Comparison of ENCODE assay signal across 12 cellular contexts in genomic region chr5:147481376-147481775, GRCh38. TPM values are rescaled to one million over a fixed set of nuclear protein-coding genes. Genes with fewer than 3 reads are reported as not detected.
DNase-seq lines count a peak whose midpoint lies in the region; ATAC-seq and TF ChIP-seq lines count a peak whose summit lies in the region.
"Had no signal": no experiment of that assay in that cellular context is flagged by ENCODE, and none has a peak within 500 bp of the region (broad histone marks: within the 10 kb centered on the region; RNA-seq: fewer than 3 reads in every experiment).

No MANE protein-coding gene starts in this region.

- H3K4me1 ChIP-seq in CD8-positive, alpha-beta memory T cell (ENCODE audit: insufficient read depth, low read length) = no peaks in the 10 kb centered on the region

- H3K36me3 ChIP-seq in CD8-positive, alpha-beta memory T cell (ENCODE audit: insufficient read depth, low read length) = no peaks in the 10 kb centered on the region

- H3K27ac ChIP-seq in CD8-positive, alpha-beta memory T cell (ENCODE audit: low read depth, low read length) = no peak overlapping the region

- H3K9me3 Mint-ChIP-seq in CD8-positive, alpha-beta memory T cell = no peaks in the 10 kb centered on the region

- H3K4me3 Mint-ChIP-seq in CD8-positive, alpha-beta memory T cell = no peak overlapping the region
- H3K4me3 Mint-ChIP-seq: memory B cell had no signal

- POLR2A ChIA-PET in CD8-positive, alpha-beta memory T cell (lab: Charles Lee) = no interaction called here

- H3K4me1 Mint-ChIP-seq in CD8-positive, alpha-beta memory T cell = no peaks in the 10 kb centered on the region
- H3K4me1 Mint-ChIP-seq: memory B cell had no signal

- peak; percentile 61 for DNase-seq in GM04503 (ENCODE audit: low read depth)
- peak; percentile 90 for DNase-seq in astrocyte of the spinal cord (ENCODE audit: low read depth, low spot score)
- peak; percentile 82 for DNase-seq in non-pigmented ciliary epithelial cell (ENCODE audit: low read depth)
- DNase-seq in COLO668 (lab: John Stamatoyannopoulos, UW; ENCODE audit: unreplicated experiment) = no peak
- no peak for DNase-seq in AML-193 (lab: John Stamatoyannopoulos, UW)
- DNase-seq in stimulated activated CD4-positive, alpha-beta T cell treated with anti-CD3 and anti-CD28 coated beads, Interleukin-4, amount 100 ng/mL, for 4 hours = no peak
- no peak for DNase-seq in CD8-positive, alpha-beta memory T cell
- DNase-seq: activated naive CD4-positive, alpha-beta T cell treated with Interleukin-2 at 50 U/mL for 16 hours; Kasumi-1 had no signal

- no peak overlapping the region for H3K27ac Mint-ChIP-seq in CD8-positive, alpha-beta memory T cell
- H3K27ac Mint-ChIP-seq: memory B cell had no signal

- in situ Hi-C loops in astrocyte of the spinal cord (cut with HindIII; ENCODE audit: low sequenced_read_pairs) = no loop called here

- ATAC-seq in HG03095 (IDR thresholded peaks at IDR 0.05; ENCODE audit: unreplicated experiment) = peak; percentile 18

- H3K36me3 Mint-ChIP-seq in CD8-positive, alpha-beta memory T cell = no peaks in the 10 kb centered on the region
- H3K36me3 Mint-ChIP-seq: memory B cell had no signal

- no peaks in the 10 kb centered on the region for H3K27me3 ChIP-seq in CD8-positive, alpha-beta memory T cell (ENCODE audit: insufficient read depth, low read length, poor library complexity, severe bottlenecking)

- TF ChIP-seq CTCF in astrocyte of the spinal cord (IDR thresholded peaks at IDR 0.05; ENCODE audit: low read depth, low read length) = no peak

- CTCF ChIA-PET in CD8-positive, alpha-beta memory T cell (lab: Charles Lee) = no interaction called here

- no peak overlapping the region for H3K4me3 ChIP-seq in astrocyte of the spinal cord (ENCODE audit: low read depth, low read length)
- no peak overlapping the region for H3K4me3 ChIP-seq in CD8-positive, alpha-beta memory T cell (ENCODE audit: low read length)
- H3K4me3 ChIP-seq: skin epidermis had no signal

- peaks cover 2 to 28% of the 10 kb centered on the region in 2 donors for H3K27me3 Mint-ChIP-seq in CD8-positive, alpha-beta memory T cell
- H3K27me3 Mint-ChIP-seq: memory B cell had no signal

- H3K9me3 ChIP-seq in CD8-positive, alpha-beta memory T cell (ENCODE audit: low read length) = no peaks in the 10 kb centered on the region

RNA-seq across cellular contexts. Expression of gene DPYSL3, which starts 28.5 kb away (rescaled TPM):
- total RNA-seq in CD8-positive, alpha-beta memory T cell = under 1 TPM; 0.13 to 0.35 TPM
- polyA plus RNA-seq in CD8-positive, alpha-beta memory T cell = not detected

Comparison
In these comparisons a context has a peak if more than half of its experiments do, and no peak if none do; other contexts are left out.
1. DNase-seq: peak in GM04503 (single experiment), astrocyte of the spinal cord (single experiment) and non-pigmented ciliary epithelial cell (single experiment); none in COLO668 (single experiment), AML-193 (0 of 2), stimulated activated CD4-positive, alpha-beta T cell treated with anti-CD3 and anti-CD28 coated beads, Interleukin-4, amount 100 ng/mL, for 4 hours (0 of 2) and CD8-positive, alpha-beta memory T cell (0 of 5).